In genomic region chr2:20592106-20593071, GRCh38 we compare ENCODE assay signal across 1 cellular context.
A peak's percentile ranks its signal among the peaks of the same experiment; 100 is the strongest.
TF ChIP-seq lines count a peak whose summit lies in the region.

No MANE protein-coding gene starts in this region.

TF ChIP-seq in HepG2, 621 proteins besides CTCF, POLR2A, EP300 and RAD21 (continued from another document and continues in another):
- TF ChIP-seq ZNF367 (CRISPR knock-in tag; IDR thresholded peaks at IDR 0.05; ENCODE audit: borderline replicate concordance) (no peak), HBP1 (CRISPR knock-in tag; IDR thresholded peaks at IDR 0.05; ENCODE audit: low read depth) (no peak; the same call in 1 of the 2 replicates), ZNF670 (CRISPR knock-in tag; IDR thresholded peaks at IDR 0.05; ENCODE audit: borderline replicate concordance) (no peak), ZNF746 (CRISPR knock-in tag; IDR thresholded peaks at IDR 0.05) (peak; percentile 32; the same call in 1 of the 2 replicates), U2AF1 (optimal IDR thresholded peaks at IDR 0.05; ENCODE audit: low read depth, low read length) (no peak), SOX5 (CRISPR knock-in tag; IDR thresholded peaks at IDR 0.05; ENCODE audit: borderline replicate concordance) (no peak), RBFOX2 (IDR thresholded peaks at IDR 0.05; ENCODE audit: low read depth, low read length) (peak; percentile 78), ZBTB7A (CRISPR knock-in tag; IDR thresholded peaks at IDR 0.05) (peak; percentile 68; the same call in 1 of the 2 replicates), AHDC1 (CRISPR knock-in tag; IDR thresholded peaks at IDR 0.05; ENCODE audit: borderline replicate concordance) (no peak), ZNF891 (CRISPR knock-in tag; IDR thresholded peaks at IDR 0.05) (no peak), ETV5 (CRISPR knock-in tag; IDR thresholded peaks at IDR 0.05; ENCODE audit: borderline replicate concordance) (no peak), GMEB2 (CRISPR knock-in tag; IDR thresholded peaks at IDR 0.05; ENCODE audit: low read depth) (no peak), FOXP4 (CRISPR knock-in tag; IDR thresholded peaks at IDR 0.05) (no peak), ZBTB7B (CRISPR knock-in tag; IDR thresholded peaks at IDR 0.05) (peak; percentile 47; the same call in 1 of the 2 replicates), ATF4 (CRISPR knock-in tag; IDR thresholded peaks at IDR 0.05) (no peak), ZNF333 (CRISPR knock-in tag; IDR thresholded peaks at IDR 0.05; ENCODE audit: borderline replicate concordance) (no peak), ZNF737 (CRISPR knock-in tag; IDR thresholded peaks at IDR 0.05; ENCODE audit: borderline replicate concordance) (no peak), ZNF883 (CRISPR knock-in tag; IDR thresholded peaks at IDR 0.05; ENCODE audit: not compliant biosample characterization) (no peak), ARNT2 (CRISPR knock-in tag; IDR thresholded peaks at IDR 0.05; ENCODE audit: low read depth) (no peak), ZBTB42 (CRISPR knock-in tag; IDR thresholded peaks at IDR 0.05) (no peak), JUN (CRISPR knock-in tag; IDR thresholded peaks at IDR 0.05) (no peak), DNMT1 (CRISPR knock-in tag; IDR thresholded peaks at IDR 0.05) (no peak), PHF21A (CRISPR knock-in tag; IDR thresholded peaks at IDR 0.05) (no peak), ZNF678 (CRISPR knock-in tag; IDR thresholded peaks at IDR 0.05) (no peak), FOXA3 (CRISPR knock-in tag; IDR thresholded peaks at IDR 0.05) (peak; percentile 60), ZNF619 (CRISPR knock-in tag; IDR thresholded peaks at IDR 0.05) (no peak), ETS1 (CRISPR knock-in tag; IDR thresholded peaks at IDR 0.05) (no peak), ZNF747 (CRISPR knock-in tag; IDR thresholded peaks at IDR 0.05; ENCODE audit: borderline replicate concordance) (peak; percentile 51; the same call in 1 of the 2 replicates), ZNF547 (CRISPR knock-in tag; IDR thresholded peaks at IDR 0.05) (no peak), ZNF782 (CRISPR knock-in tag; IDR thresholded peaks at IDR 0.05; ENCODE audit: borderline replicate concordance) (no peak), PAX8 (CRISPR knock-in tag; IDR thresholded peaks at IDR 0.05; ENCODE audit: borderline replicate concordance) (no peak), TBP (CRISPR knock-in tag; IDR thresholded peaks at IDR 0.05) (no peak), ZNF788 (CRISPR knock-in tag; IDR thresholded peaks at IDR 0.05; ENCODE audit: borderline replicate concordance) (no peak), ZMYM2 (CRISPR knock-in tag; IDR thresholded peaks at IDR 0.05) (no peak), ZNF335 (CRISPR knock-in tag; IDR thresholded peaks at IDR 0.05) (no peak; the same call in 1 of the 2 replicates), BHLHE40 (IDR thresholded peaks at IDR 0.05; ENCODE audit: low read length) (no peak), MEF2D (CRISPR knock-in tag; IDR thresholded peaks at IDR 0.05) (no peak), CENPT (CRISPR knock-in tag; IDR thresholded peaks at IDR 0.05; ENCODE audit: low read depth) (no peak), ATF7 (IDR thresholded peaks at IDR 0.05) (no peak), ATF7 (CRISPR knock-in tag; IDR thresholded peaks at IDR 0.05) (no peak)
- TF ChIP-seq, protein P1, sequence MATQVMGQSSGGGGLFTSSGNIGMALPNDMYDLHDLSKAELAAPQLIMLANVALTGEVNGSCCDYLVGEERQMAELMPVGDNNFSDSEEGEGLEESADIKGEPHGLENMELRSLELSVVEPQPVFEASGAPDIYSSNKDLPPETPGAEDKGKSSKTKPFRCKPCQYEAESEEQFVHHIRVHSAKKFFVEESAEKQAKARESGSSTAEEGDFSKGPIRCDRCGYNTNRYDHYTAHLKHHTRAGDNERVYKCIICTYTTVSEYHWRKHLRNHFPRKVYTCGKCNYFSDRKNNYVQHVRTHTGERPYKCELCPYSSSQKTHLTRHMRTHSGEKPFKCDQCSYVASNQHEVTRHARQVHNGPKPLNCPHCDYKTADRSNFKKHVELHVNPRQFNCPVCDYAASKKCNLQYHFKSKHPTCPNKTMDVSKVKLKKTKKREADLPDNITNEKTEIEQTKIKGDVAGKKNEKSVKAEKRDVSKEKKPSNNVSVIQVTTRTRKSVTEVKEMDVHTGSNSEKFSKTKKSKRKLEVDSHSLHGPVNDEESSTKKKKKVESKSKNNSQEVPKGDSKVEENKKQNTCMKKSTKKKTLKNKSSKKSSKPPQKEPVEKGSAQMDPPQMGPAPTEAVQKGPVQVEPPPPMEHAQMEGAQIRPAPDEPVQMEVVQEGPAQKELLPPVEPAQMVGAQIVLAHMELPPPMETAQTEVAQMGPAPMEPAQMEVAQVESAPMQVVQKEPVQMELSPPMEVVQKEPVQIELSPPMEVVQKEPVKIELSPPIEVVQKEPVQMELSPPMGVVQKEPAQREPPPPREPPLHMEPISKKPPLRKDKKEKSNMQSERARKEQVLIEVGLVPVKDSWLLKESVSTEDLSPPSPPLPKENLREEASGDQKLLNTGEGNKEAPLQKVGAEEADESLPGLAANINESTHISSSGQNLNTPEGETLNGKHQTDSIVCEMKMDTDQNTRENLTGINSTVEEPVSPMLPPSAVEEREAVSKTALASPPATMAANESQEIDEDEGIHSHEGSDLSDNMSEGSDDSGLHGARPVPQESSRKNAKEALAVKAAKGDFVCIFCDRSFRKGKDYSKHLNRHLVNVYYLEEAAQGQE (IDR thresholded peaks at IDR 0.05; ENCODE audit: borderline replicate concordance in 1 of 2, low read depth in 1 of 2, low read length in 2 of 2) = no peak
- TF ChIP-seq, protein P2, sequence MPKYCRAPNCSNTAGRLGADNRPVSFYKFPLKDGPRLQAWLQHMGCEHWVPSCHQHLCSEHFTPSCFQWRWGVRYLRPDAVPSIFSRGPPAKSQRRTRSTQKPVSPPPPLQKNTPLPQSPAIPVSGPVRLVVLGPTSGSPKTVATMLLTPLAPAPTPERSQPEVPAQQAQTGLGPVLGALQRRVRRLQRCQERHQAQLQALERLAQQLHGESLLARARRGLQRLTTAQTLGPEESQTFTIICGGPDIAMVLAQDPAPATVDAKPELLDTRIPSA (CRISPR knock-in tag; IDR thresholded peaks at IDR 0.05; ENCODE audit: borderline replicate concordance) = no peak
- TF ChIP-seq, protein P3, sequence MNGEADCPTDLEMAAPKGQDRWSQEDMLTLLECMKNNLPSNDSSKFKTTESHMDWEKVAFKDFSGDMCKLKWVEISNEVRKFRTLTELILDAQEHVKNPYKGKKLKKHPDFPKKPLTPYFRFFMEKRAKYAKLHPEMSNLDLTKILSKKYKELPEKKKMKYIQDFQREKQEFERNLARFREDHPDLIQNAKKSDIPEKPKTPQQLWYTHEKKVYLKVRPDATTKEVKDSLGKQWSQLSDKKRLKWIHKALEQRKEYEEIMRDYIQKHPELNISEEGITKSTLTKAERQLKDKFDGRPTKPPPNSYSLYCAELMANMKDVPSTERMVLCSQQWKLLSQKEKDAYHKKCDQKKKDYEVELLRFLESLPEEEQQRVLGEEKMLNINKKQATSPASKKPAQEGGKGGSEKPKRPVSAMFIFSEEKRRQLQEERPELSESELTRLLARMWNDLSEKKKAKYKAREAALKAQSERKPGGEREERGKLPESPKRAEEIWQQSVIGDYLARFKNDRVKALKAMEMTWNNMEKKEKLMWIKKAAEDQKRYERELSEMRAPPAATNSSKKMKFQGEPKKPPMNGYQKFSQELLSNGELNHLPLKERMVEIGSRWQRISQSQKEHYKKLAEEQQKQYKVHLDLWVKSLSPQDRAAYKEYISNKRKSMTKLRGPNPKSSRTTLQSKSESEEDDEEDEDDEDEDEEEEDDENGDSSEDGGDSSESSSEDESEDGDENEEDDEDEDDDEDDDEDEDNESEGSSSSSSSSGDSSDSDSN (CRISPR knock-in tag; IDR thresholded peaks at IDR 0.05) = no peak
